ENCODE assay signal across 19 cellular contexts in the genomic region with DNA sequence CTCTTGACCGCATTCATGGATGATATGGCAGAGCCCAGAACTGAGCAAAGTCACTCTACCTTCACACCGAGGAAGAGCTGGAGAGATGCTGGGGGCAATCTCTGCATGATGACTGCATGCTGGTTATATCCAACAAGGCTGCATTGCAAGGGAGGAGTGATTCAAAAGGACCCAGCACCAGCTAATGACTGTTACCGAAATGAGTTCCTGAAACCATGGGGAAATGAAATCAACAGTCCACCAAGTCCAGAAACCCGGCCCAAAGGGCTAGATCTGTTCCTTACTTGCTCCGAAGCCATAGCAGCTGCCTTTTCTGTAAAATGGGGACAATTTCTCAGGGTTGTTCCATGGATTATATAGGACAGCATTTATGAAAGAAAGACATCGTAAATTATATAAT. TPM values are rescaled to one million over a fixed set of nuclear protein-coding genes. Genes with fewer than 3 reads are reported as not detected.
DNase-seq lines count a peak whose midpoint lies in the region; ATAC-seq, FAIRE-seq and TF ChIP-seq lines count a peak whose summit lies in the region.
"Had no signal": no experiment of that assay in that cellular context is flagged by ENCODE, and none has a peak within 500 bp of the region (broad histone marks: within the 10 kb centered on the region; RNA-seq: fewer than 3 reads in every experiment).

No MANE protein-coding gene starts in this region.

- ATAC-seq in HepG2 (no peak), omental fat pad (ENCODE audit: low FRiP score) (peak; percentile 24), GM18502 (IDR thresholded peaks at IDR 0.05; ENCODE audit: poor library complexity, unreplicated experiment) (no peak)

- H3K9me3 ChIP-seq in HepG2 (ENCODE audit: low read length) (peaks cover 12% of the 10 kb centered on the region), SJCRH30 (replicated peaks) (no peaks in the 10 kb centered on the region)

- H3K4me1 ChIP-seq in HepG2 (ENCODE audit: insufficient read depth, low read length) (peaks cover 76% of the 10 kb centered on the region), SJCRH30 (no peaks in the 10 kb centered on the region)

- H3K4me3 Mint-ChIP-seq in CD14-positive monocyte, result peak overlapping the region; percentile 60 to 63
- H3K4me3 Mint-ChIP-seq: CD8-positive, alpha-beta memory T cell; H9 had no signal

- no peaks in the 10 kb centered on the region for H3K79me2 ChIP-seq in HepG2 (ENCODE audit: insufficient read depth, low read length)

- H3K36me3 ChIP-seq in HepG2 (replicated peaks in 1 of 2; ENCODE audit: control insufficient read depth in 1 of 2, insufficient read depth in 2 of 2, low read length in 2 of 2) (no peaks in the 10 kb centered on the region), SJCRH30 (no peaks in the 10 kb centered on the region)

- POLR2A ChIA-PET in HepG2 (lab: Yijun Ruan, JAX), result no interaction called here

- no peak overlapping the region for H3K27ac ChIP-seq in HepG2 (ENCODE audit: extremely low read length, insufficient read depth, low read length)
- no peak overlapping the region for H3K27ac ChIP-seq in SJCRH30
- H3K27ac ChIP-seq: C4-2B had no signal

- intact Hi-C loops in CD14-positive monocyte (cut with micrococcal nuclease) (loop anchor here (2.0 to 10.0 kb wide), 2 partner anchors 55 to 73 kb away; no protein-coding TSS in a partner anchor), HepG2 (cut with micrococcal nuclease; ENCODE audit: unreplicated experiment) (no loop called here)

- peaks cover 0 to 7% of the 10 kb centered on the region in 2 experiments; a peak in 1 of 5 replicates for H3K27me3 ChIP-seq in HepG2 (ENCODE audit: control insufficient read depth in 1 of 2, insufficient read depth in 2 of 2, low read length in 2 of 2)
- H3K27me3 ChIP-seq in SJCRH30, result no peaks in the 10 kb centered on the region

- TF ChIP-seq CTCF in CD14-positive monocyte (IDR thresholded peaks at IDR 0.05) (no peak), HepG2 (CRISPR knock-in tag; IDR thresholded peaks at IDR 0.05) (no peak), omental fat pad (IDR thresholded peaks at IDR 0.05) (no peak), D721Med (IDR thresholded peaks at IDR 0.05; ENCODE audit: insufficient read depth, missing control alignments) (no peak)

- WGBS in HepG2 (ENCODE audit: low lambda C conversion rate), result 34% methylated on average over 6 of the region's 6 CpGs

- H3K27me3 Mint-ChIP-seq in CD14-positive monocyte (ENCODE audit: low read depth in 3 of 3), result peaks cover 0 to 11% (median 3%) of the 10 kb centered on the region in 3 donors

- TF ChIP-seq POLR2A in HepG2 (IDR thresholded peaks at IDR 0.05; ENCODE audit: insufficient read depth in 1 of 2, low read depth in 2 of 2, low read length in 2 of 2), result no peak

- H2AFZ ChIP-seq in HepG2 (ENCODE audit: low read length), result no peak overlapping the region

- no peak for FAIRE-seq in HepG2 (lab: Jason Lieb, UNC)
- no peak for FAIRE-seq in D721Med (lab: Jason Lieb, UNC)
- no peak for FAIRE-seq in HTR-8/SVneo (lab: Jason Lieb, UNC)
- FAIRE-seq: GM12891, GM19239 had no signal

- BruUV-seq in HepG2 (replicated peaks; lab: Mats Ljungman, UMichigan), result no TSS peak

- H3K4me3 ChIP-seq in HepG2 (replicated peaks in 1 of 3; ENCODE audit: insufficient read depth in 1 of 3, low read depth in 2 of 3, low read length in 3 of 3), result no peak overlapping the region
- H3K4me3 ChIP-seq in SJCRH30, result no peak overlapping the region

- DNase-seq in CD14-positive monocyte (ENCODE audit: low spot score) (peak; percentile 67), MV-4-11 (lab: John Stamatoyannopoulos, UW) (peak; percentile 28), HepG2 (ENCODE audit: low spot score) (no peak), omental fat pad (ENCODE audit: low spot score) (no peak), D721Med (ENCODE audit: insufficient read length, low spot score) (no peak), HTR-8/SVneo (ENCODE audit: insufficient read length, low spot score) (no peak), SJCRH30 (no peak)
- DNase-seq: ACHN; Caco-2; CD8-positive, alpha-beta memory T cell; GOT3; H9 had no signal

- H3K27ac Mint-ChIP-seq in CD14-positive monocyte, result peak overlapping the region; percentile 96 to 99 (median 96)
- H3K27ac Mint-ChIP-seq: CD8-positive, alpha-beta memory T cell; H9 had no signal

- CTCF ChIA-PET in HepG2 (lab: Yijun Ruan, JAX; ENCODE audit: low intra/inter-chr PET ratio, low total read pairs), result no interaction called here

- in situ Hi-C loops in HepG2 (cut with HindIII; ENCODE audit: extremely low pct_ligation_motif_present, low pct_unique_long_range_greater_than_20kb), result no loop called here

- H3K4me1 Mint-ChIP-seq in CD14-positive monocyte, result peaks cover 57% of the 10 kb centered on the region
- H3K4me1 Mint-ChIP-seq: CD8-positive, alpha-beta memory T cell had no signal

- H3K36me3 Mint-ChIP-seq in CD14-positive monocyte, result peaks cover 3 to 6% of the 10 kb centered on the region in 2 donors

- no peak for TF ChIP-seq RAD21 in HepG2 (CRISPR knock-in tag; IDR thresholded peaks at IDR 0.05)

- peaks cover 8 to 24% (median 20%) of the 10 kb centered on the region in 7 donors for H3K9me3 Mint-ChIP-seq in CD14-positive monocyte

- H4K20me1 ChIP-seq in HepG2 (ENCODE audit: insufficient read depth, low read length), result no peaks in the 10 kb centered on the region

- no peak overlapping the region for H3K9ac ChIP-seq in HepG2 (ENCODE audit: insufficient read depth, low read depth, low read length)

- TF ChIP-seq EP300 in HepG2 (IDR thresholded peaks at IDR 0.05; ENCODE audit: low read depth in 2 of 2, low read length in 2 of 2), result no peak
- TF ChIP-seq EP300 in HepG2 (CRISPR knock-in tag; IDR thresholded peaks at IDR 0.05; ENCODE audit: borderline replicate concordance), result no peak

- H3K4me2 ChIP-seq in HepG2 (ENCODE audit: low read depth, low read length), result peak overlapping the region; percentile 30; the same call in 1 of the 2 replicates

TF ChIP-seq in HepG2, 621 proteins besides CTCF, POLR2A, EP300 and RAD21 (continues in another document):
- TF ChIP-seq RFX5 (IDR thresholded peaks at IDR 0.05; ENCODE audit: low read depth, low read length), result no peak
- TF ChIP-seq JUN (CRISPR knock-in tag; IDR thresholded peaks at IDR 0.05), result no peak
- no peak for TF ChIP-seq HNRNPL (IDR thresholded peaks at IDR 0.05; ENCODE audit: low read depth, low read length)
- TF ChIP-seq ZZZ3 (CRISPR knock-in tag; IDR thresholded peaks at IDR 0.05; ENCODE audit: borderline replicate concordance), result no peak
- TF ChIP-seq MLLT10 (CRISPR knock-in tag; IDR thresholded peaks at IDR 0.05), result no peak

RNA-seq across cellular contexts. Expression of a gene that starts 1.2 kb away (rescaled TPM):
- polyA plus RNA-seq in CD14-positive monocyte (under 1 TPM; 0.05 to 0.11 TPM), HepG2 (2011; rRNA removed) (0.04 TPM in 1 of 2 replicates, not detected in the other)
- total RNA-seq in HepG2 (2016; rRNA removed; fragmentation: Illumina TruSeq; extraction: Trizol) (not detected in 2 replicates), omental fat pad (under 1 TPM in 1 of 4 donors, not detected in 3; 0.47 TPM)
- not detected in 2 replicates for total RNA-seq in HepG2 (2016; cell fraction: cytosol; rRNA removed; fragmentation: Illumina TruSeq; extraction: Trizol; ENCODE audit: low read depth)
- not detected in 2 replicates for total RNA-seq in HepG2 (2016; cell fraction: insoluble cytoplasmic fraction; rRNA removed; fragmentation: Illumina TruSeq; extraction: Trizol)
- not detected in 2 replicates for total RNA-seq in HepG2 (2016; cell fraction: membrane; rRNA removed; fragmentation: Illumina TruSeq; extraction: Trizol)
- not detected in 2 replicates for total RNA-seq in HepG2 (2016; cell fraction: nucleus; rRNA removed; fragmentation: Illumina TruSeq; extraction: Trizol)
- 0.01 TPM in 1 of 2 replicates, not detected in the other for polyA plus RNA-seq in HepG2 (2011; cell fraction: cytosol; rRNA removed)
- polyA plus RNA-seq in HepG2 (2011; cell fraction: nucleus; rRNA removed), result 0.05 TPM in 2 replicates
- not detected in 2 replicates for polyA plus RNA-seq in HepG2 (2012)
- not detected in 2 replicates for polyA plus RNA-seq in HepG2 (2016; cell fraction: cytosol; fragmentation: Illumina TruSeq; extraction: Trizol; ENCODE audit: low read depth)
- polyA plus RNA-seq in HepG2 (2016; cell fraction: insoluble cytoplasmic fraction; fragmentation: Illumina TruSeq; extraction: Trizol; ENCODE audit: low read depth), result not detected in 2 replicates
- polyA plus RNA-seq in HepG2 (2016; cell fraction: membrane; fragmentation: Illumina TruSeq; extraction: Trizol; ENCODE audit: low read depth), result not detected in 2 replicates
- not detected in 2 replicates for polyA plus RNA-seq in HepG2 (2016; cell fraction: nucleus; fragmentation: Illumina TruSeq; extraction: Trizol; ENCODE audit: insufficient read depth, low read depth)
- polyA minus RNA-seq in HepG2 (2011; rRNA and poly(A)+ RNA removed; ENCODE audit: low replicate concordance), result 0.04 TPM in 1 of 2 replicates, not detected in the other
- not detected in 2 replicates for polyA minus RNA-seq in HepG2 (2011; cell fraction: cytosol; rRNA and poly(A)+ RNA removed)
- polyA minus RNA-seq in HepG2 (2011; cell fraction: nucleus; rRNA and poly(A)+ RNA removed), result not detected in 2 replicates
- not detected in 2 replicates for total RNA-seq in SJCRH30 (2014; rRNA removed; shearing (Covaris generic))
- total RNA-seq: A172, Caco-2, Daoy, H9, HT-29 had no signal

RNA-seq across cellular contexts. Expression of a gene that starts 11.1 kb away (rescaled TPM):
- polyA plus RNA-seq in CD14-positive monocyte (not detected), HepG2 (2011; rRNA removed) (0.18 and 0.32 TPM in 2 replicates)
- total RNA-seq in HepG2 (2016; rRNA removed; fragmentation: Illumina TruSeq; extraction: Trizol) (not detected in 2 replicates), omental fat pad (not detected)
- total RNA-seq in HepG2 (2016; cell fraction: cytosol; rRNA removed; fragmentation: Illumina TruSeq; extraction: Trizol; ENCODE audit: low read depth), result not detected in 2 replicates
- not detected in 2 replicates for total RNA-seq in HepG2 (2016; cell fraction: insoluble cytoplasmic fraction; rRNA removed; fragmentation: Illumina TruSeq; extraction: Trizol)
- total RNA-seq in HepG2 (2016; cell fraction: membrane; rRNA removed; fragmentation: Illumina TruSeq; extraction: Trizol), result not detected in 2 replicates
- total RNA-seq in HepG2 (2016; cell fraction: nucleus; rRNA removed; fragmentation: Illumina TruSeq; extraction: Trizol), result not detected in 2 replicates
- polyA plus RNA-seq in HepG2 (2011; cell fraction: cytosol; rRNA removed), result 0.06 and 0.09 TPM in 2 replicates
- polyA plus RNA-seq in HepG2 (2011; cell fraction: nucleus; rRNA removed), result 0.17 and 0.29 TPM in 2 replicates
- 0.27 and 0.35 TPM in 2 replicates for polyA plus RNA-seq in HepG2 (2012)
- polyA plus RNA-seq in HepG2 (2016; cell fraction: cytosol; fragmentation: Illumina TruSeq; extraction: Trizol; ENCODE audit: low read depth), result not detected in 2 replicates
- not detected in 2 replicates for polyA plus RNA-seq in HepG2 (2016; cell fraction: insoluble cytoplasmic fraction; fragmentation: Illumina TruSeq; extraction: Trizol; ENCODE audit: low read depth)
- polyA plus RNA-seq in HepG2 (2016; cell fraction: membrane; fragmentation: Illumina TruSeq; extraction: Trizol; ENCODE audit: low read depth), result not detected in 2 replicates
- not detected in 2 replicates for polyA plus RNA-seq in HepG2 (2016; cell fraction: nucleus; fragmentation: Illumina TruSeq; extraction: Trizol; ENCODE audit: insufficient read depth, low read depth)
- not detected in 2 replicates for polyA minus RNA-seq in HepG2 (2011; rRNA and poly(A)+ RNA removed; ENCODE audit: low replicate concordance)
- not detected in 2 replicates for polyA minus RNA-seq in HepG2 (2011; cell fraction: cytosol; rRNA and poly(A)+ RNA removed)
- polyA minus RNA-seq in HepG2 (2011; cell fraction: nucleus; rRNA and poly(A)+ RNA removed), result 0.25 TPM in 1 of 2 replicates, not detected in the other
- not detected in 2 replicates for total RNA-seq in SJCRH30 (2014; rRNA removed; shearing (Covaris generic))
- total RNA-seq: A172; CD8-positive, alpha-beta memory T cell; Daoy; H9 had no signal
- polyA plus RNA-seq: CD8-positive, alpha-beta memory T cell had no signal

Comparison
In these comparisons a context has a peak if more than half of its experiments do, and no peak if none do; other contexts are left out.
1. DNase-seq: peak in CD14-positive monocyte (single experiment) and MV-4-11 (single experiment); none in HepG2 (single experiment), omental fat pad (single experiment), D721Med (single experiment), HTR-8/SVneo (single experiment) and SJCRH30 (0 of 2).